In the genomic region with DNA sequence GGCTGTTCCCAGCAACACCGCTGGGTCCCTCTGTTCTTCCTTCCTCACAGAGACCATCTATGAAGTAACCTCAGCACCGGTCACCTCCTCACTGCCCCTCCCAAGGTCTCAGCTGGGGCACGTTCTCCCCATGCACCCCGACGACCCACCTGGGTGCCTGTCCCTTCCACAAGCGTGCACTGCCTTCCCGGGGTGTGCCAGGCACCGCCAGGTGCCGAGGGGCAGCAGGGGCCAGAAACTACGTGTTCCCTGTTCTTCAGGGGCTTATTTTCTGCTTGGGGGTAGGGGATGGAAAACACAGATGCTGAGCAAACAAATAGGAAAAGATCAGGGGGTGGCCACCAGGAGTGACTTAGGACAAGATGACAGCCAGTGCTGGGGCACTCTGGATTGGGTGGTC, we compare ENCODE assay signal across 1 cellular context.
TF ChIP-seq lines count a peak whose summit lies in the region.

No MANE protein-coding gene starts in this region.

TF ChIP-seq in GM23338, 12 proteins besides CTCF, POLR2A, EP300 and RAD21:
- no peak for TF ChIP-seq ZNF462 (CRISPR knock-in tag; IDR thresholded peaks at IDR 0.05)
- TF ChIP-seq ZNF114 (CRISPR knock-in tag; IDR thresholded peaks at IDR 0.05): no peak
- TF ChIP-seq JUNB (IDR thresholded peaks at IDR 0.05; ENCODE audit: unreplicated experiment): no peak
- TF ChIP-seq POLR2AphosphoS5 (IDR thresholded peaks at IDR 0.05; ENCODE audit: low read depth): no peak
- TF ChIP-seq REST (IDR thresholded peaks at IDR 0.05; ENCODE audit: unreplicated experiment): no peak
- no peak for TF ChIP-seq EZH2phosphoT487 (IDR thresholded peaks at IDR 0.05; ENCODE audit: unreplicated experiment)
- TF ChIP-seq NANOG (IDR thresholded peaks at IDR 0.05; ENCODE audit: borderline replicate concordance): no peak
- TF ChIP-seq CREB1 (CRISPR knock-in tag; IDR thresholded peaks at IDR 0.05; ENCODE audit: low read depth): no peak
- TF ChIP-seq STAT1 (IDR thresholded peaks at IDR 0.05; ENCODE audit: unreplicated experiment): no peak
- no peak for TF ChIP-seq ETS1 (IDR thresholded peaks at IDR 0.05)
- no peak for TF ChIP-seq ZNF331 (CRISPR knock-in tag; IDR thresholded peaks at IDR 0.05; ENCODE audit: low read depth)
- TF ChIP-seq EZH2 (IDR thresholded peaks at IDR 0.05; ENCODE audit: low read depth, unreplicated experiment): no peak
